ENCODE assay signal across 24 cellular contexts in genomic region chr17:19492140-19492539, GRCh38. TPM values are rescaled to one million over a fixed set of nuclear protein-coding genes. Genes with fewer than 3 reads are reported as not detected.
"Had no signal": no experiment of that assay in that cellular context is flagged by ENCODE, and none has a peak within 500 bp of the region (broad histone marks: within the 10 kb centered on the region; RNA-seq: fewer than 3 reads in every experiment).

No MANE protein-coding gene starts in this region.

- H3K27ac ChIP-seq: breast epithelium, heart right ventricle, left lung, neutrophil, pancreas, upper lobe of left lung had no signal

- H3K9me3 Mint-ChIP-seq: activated naive CD8-positive, alpha-beta T cell treated with anti-CD3 and anti-CD28 coated beads for 36 hours; activated T-cell treated with anti-CD3 and anti-CD28 coated beads, Interleukin-2, amount 50 U/mL, for 4 hours; activated T-helper 2 cell treated with anti-CD3 and anti-CD28 coated beads, Interferon-gamma antibody, Interleukin-2, Interleukin-4, amounts not matched to agents 10 μg/mL and 5 μg/mL and 100 μg/mL, durations not matched to agents 14 hours and 24 hours and 36 hours; central memory CD8-positive, alpha-beta T cell; effector memory CD8-positive, alpha-beta T cell; immature natural killer cell; natural killer cell treated with Interleukin-12 subunit alpha and Interleukin-12 subunit beta and Interleukin-15 and Interleukin-18, amount 100 ng/mL, for 72 hours; T-cell; T-helper 2 cell treated with Interferon-gamma antibody and Interleukin-4, amounts not matched to agents 5 μg/mL and 100 μg/mL, for 36 hours had no signal

- H3K4me3 ChIP-seq: breast epithelium, heart right ventricle, left lung, lung, pancreas, upper lobe of left lung had no signal

- H3K36me3 ChIP-seq: breast epithelium, heart right ventricle, left lung, neutrophil, pancreas, upper lobe of left lung had no signal

- DNase-seq: activated CD4-positive, alpha-beta T cell treated with anti-CD3 and anti-CD28 coated beads for 4 hours; activated CD4-positive, alpha-beta T cell treated with anti-CD3 and anti-CD28 coated beads, Interleukin-2, amount 50 U/mL, for 48 hours; activated CD8-positive, alpha-beta memory T cell treated with anti-CD3 and anti-CD28 coated beads, Interleukin-2, amount 50 U/mL, for 48 hours; activated naive CD4-positive, alpha-beta T cell; activated naive CD8-positive, alpha-beta T cell treated with anti-CD3 and anti-CD28 coated beads for 36 hours; activated T-cell treated with anti-CD3 and anti-CD28 coated beads, Interleukin-2, amount 50 U/mL, for 4 hours; effector memory CD8-positive, alpha-beta T cell; heart right ventricle; immature natural killer cell; left lung; pancreas; right cardiac atrium; stimulated activated CD4-positive, alpha-beta T cell treated with anti-CD3 and anti-CD28 coated beads, Interleukin-12 subunit alpha, Interleukin-12 subunit beta, amount 100 ng/mL, for 4 hours; stimulated activated CD4-positive, alpha-beta T cell treated with anti-CD3 and anti-CD28 coated beads, Interleukin-4, amount 100 ng/mL, for 4 hours; stimulated activated naive CD8-positive, alpha-beta T cell treated with anti-CD3 and anti-CD28 coated beads, Interleukin-15, Interleukin-2, amounts not matched to agents 100 U/mL and 50 U/mL, for 24 hours; T-cell; upper lobe of left lung had no signal

- H3K36me3 Mint-ChIP-seq: activated naive CD8-positive, alpha-beta T cell treated with anti-CD3 and anti-CD28 coated beads for 36 hours; immature natural killer cell; natural killer cell treated with Interleukin-12 subunit alpha and Interleukin-12 subunit beta and Interleukin-15 and Interleukin-18, amount 100 ng/mL, for 72 hours; T-cell had no signal

- H3K4me1 Mint-ChIP-seq: activated naive CD8-positive, alpha-beta T cell treated with anti-CD3 and anti-CD28 coated beads for 36 hours; central memory CD8-positive, alpha-beta T cell; immature natural killer cell; T-cell had no signal

- H3K9me3 ChIP-seq: breast epithelium, heart right ventricle, left lung, neutrophil, pancreas, upper lobe of left lung had no signal

- H3K4me3 Mint-ChIP-seq: activated naive CD8-positive, alpha-beta T cell treated with anti-CD3 and anti-CD28 coated beads for 36 hours; activated T-cell treated with anti-CD3 and anti-CD28 coated beads, Interleukin-2, amount 50 U/mL, for 4 hours; central memory CD8-positive, alpha-beta T cell; effector memory CD8-positive, alpha-beta T cell; immature natural killer cell; natural killer cell treated with Interleukin-12 subunit alpha and Interleukin-12 subunit beta and Interleukin-15 and Interleukin-18, amount 100 ng/mL, for 72 hours; T-cell; T-helper 2 cell treated with Interferon-gamma antibody and Interleukin-4, amounts not matched to agents 5 μg/mL and 100 μg/mL, for 36 hours had no signal

- H3K4me1 ChIP-seq: left lung, pancreas, upper lobe of left lung had no signal

- H3K27me3 ChIP-seq: breast epithelium, heart right ventricle, left lung, neutrophil, pancreas, upper lobe of left lung had no signal

- H3K27ac Mint-ChIP-seq: activated naive CD8-positive, alpha-beta T cell treated with anti-CD3 and anti-CD28 coated beads for 36 hours; activated T-helper 2 cell treated with anti-CD3 and anti-CD28 coated beads, Interferon-gamma antibody, Interleukin-2, Interleukin-4, amounts not matched to agents 10 μg/mL and 5 μg/mL and 100 μg/mL, durations not matched to agents 14 hours and 24 hours and 36 hours; effector memory CD8-positive, alpha-beta T cell; immature natural killer cell; natural killer cell treated with Interleukin-12 subunit alpha and Interleukin-12 subunit beta and Interleukin-15 and Interleukin-18, amount 100 ng/mL, for 72 hours; T-cell; T-helper 2 cell treated with Interferon-gamma antibody and Interleukin-4, amounts not matched to agents 5 μg/mL and 100 μg/mL, for 36 hours had no signal

- ATAC-seq: activated T-cell treated with anti-CD3 and anti-CD28 coated beads, Interleukin-2, amount 50 U/mL, for 4 hours; effector memory CD8-positive, alpha-beta T cell; heart right ventricle; left lung; natural killer cell treated with Interleukin-12 subunit alpha and Interleukin-12 subunit beta and Interleukin-15 and Interleukin-18, amount 100 ng/mL, for 72 hours; pancreas; right cardiac atrium; stimulated activated naive CD8-positive, alpha-beta T cell treated with anti-CD3 and anti-CD28 coated beads, Interleukin-15, Interleukin-2, amounts not matched to agents 100 U/mL and 50 U/mL, for 24 hours; T-cell had no signal

RNA-seq across cellular contexts. Expression of gene SLC47A1, which starts 41.5 kb away (rescaled TPM):
- total RNA-seq: activated naive CD8-positive, alpha-beta T cell treated with anti-CD3 and anti-CD28 coated beads for 36 hours; natural killer cell treated with Interleukin-12 subunit alpha and Interleukin-12 subunit beta and Interleukin-15 and Interleukin-18, amount 100 ng/mL, for 72 hours had no signal
